ENCODE assay signal across 1 cellular context in genomic region chr9:134418354-134418753, GRCh38.
TF ChIP-seq lines count a peak whose summit lies in the region.

No MANE protein-coding gene starts in this region.

TF ChIP-seq in H1, 55 proteins besides CTCF, POLR2A, EP300 and RAD21 (continued from another document):
- TF ChIP-seq BRCA1 (IDR thresholded peaks at IDR 0.05; ENCODE audit: low read depth, low read length) (no peak), TAF7 (optimal IDR thresholded peaks at IDR 0.05; ENCODE audit: borderline replicate concordance, low read depth, low read length) (no peak), ATF2 (IDR thresholded peaks at IDR 0.05; ENCODE audit: low read length) (no peak), BACH1 (IDR thresholded peaks at IDR 0.05; ENCODE audit: low read length) (no peak), TCF12 (IDR thresholded peaks at IDR 0.05; ENCODE audit: low read depth, low read length) (no peak), SIN3A (conservative IDR thresholded peaks at IDR 0.05 in 1 of 2, IDR thresholded peaks at IDR 0.05 in 1 of 2; ENCODE audit: low read depth in 1 of 2, low read length in 2 of 2) (no peak), FOSL1 (IDR thresholded peaks at IDR 0.05; ENCODE audit: insufficient read depth, low read depth, low read length) (no peak)
TF ChIP-seq in H1: peak in this region for 0.
